16 cellular contexts compared by ENCODE assay signal in genomic region chr1:174324939-174325338, GRCh38.
"Had no signal": no experiment of that assay in that cellular context is flagged by ENCODE, and none has a peak within 500 bp of the region (broad histone marks: within the 10 kb centered on the region; RNA-seq: fewer than 3 reads in every experiment).

No MANE protein-coding gene starts in this region.

- DNase-seq: activated CD4-positive, alpha-beta T cell treated with anti-CD3 and anti-CD28 coated beads for 36 hours; activated effector memory CD4-positive, alpha-beta T cell treated with Interleukin-2 at 50 U/mL for 16 hours; activated T-cell treated with anti-CD3 and anti-CD28 coated beads for 4 hours; effector CD4-positive, alpha-beta T cell; foreskin keratinocyte; left colon; naive thymus-derived CD8-positive, alpha-beta T cell; nucleus accumbens; right cardiac atrium; small intestine; T1000; uterus had no signal

- H3K27ac ChIP-seq: ascending aorta, coronary artery, foreskin keratinocyte, uterus, VCaP had no signal

- ATAC-seq: activated CD4-positive, alpha-beta T cell treated with anti-CD3 and anti-CD28 coated beads for 36 hours; activated naive CD4-positive, alpha-beta T cell treated with anti-CD3 and anti-CD28 coated beads, Interleukin-2, amount 50 U/mL, for 72 hours; foreskin keratinocyte; left colon; naive thymus-derived CD8-positive, alpha-beta T cell; right cardiac atrium had no signal

- H3K4me3 ChIP-seq: ascending aorta, coronary artery, uterus had no signal

- H3K36me3 ChIP-seq: uterus had no signal

- H3K4me1 ChIP-seq: ascending aorta, foreskin keratinocyte, uterus had no signal

- H3K27me3 ChIP-seq: ascending aorta, foreskin keratinocyte, uterus had no signal
